ENCODE assay signal across 8 cellular contexts in the genomic region with DNA sequence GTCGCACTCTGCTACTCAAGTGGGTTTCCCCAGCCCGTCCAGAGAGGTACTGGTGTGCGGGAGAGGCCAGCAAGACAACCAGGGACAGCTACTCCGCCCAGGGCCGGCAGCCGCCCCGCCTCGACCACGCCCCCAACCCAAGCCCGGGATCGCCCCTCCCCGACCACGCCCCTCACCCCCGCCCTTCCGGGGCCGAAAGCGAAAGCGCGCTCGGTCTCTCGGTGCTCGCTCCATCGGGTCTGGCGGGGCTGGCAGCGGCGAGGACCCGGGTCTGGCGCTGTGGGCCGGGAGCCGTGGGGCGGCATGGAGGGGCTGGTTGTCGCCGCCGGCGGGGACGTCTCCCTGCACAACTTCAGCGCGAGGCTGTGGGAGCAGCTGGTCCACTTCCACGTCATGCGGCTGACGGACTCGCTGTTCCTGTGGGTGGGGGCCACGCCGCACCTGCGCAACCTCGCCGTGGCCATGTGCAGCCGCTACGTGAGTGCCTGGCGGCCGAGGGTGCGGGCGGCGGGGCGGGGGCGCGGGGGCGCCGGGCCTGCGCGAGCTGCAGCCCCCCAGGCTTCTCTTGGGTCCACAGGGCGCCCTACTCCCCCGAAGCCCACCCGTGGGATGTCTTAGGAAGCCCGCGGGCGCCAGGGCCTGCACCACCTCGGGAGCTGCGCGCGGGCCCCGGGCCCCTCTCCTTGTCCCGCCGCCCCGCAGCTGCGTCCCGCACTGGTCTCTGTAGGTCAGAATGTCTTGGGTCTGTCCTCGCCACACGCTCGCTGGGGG. TPM values are rescaled to one million over a fixed set of nuclear protein-coding genes. Genes with fewer than 3 reads are reported as not detected.
DNase-seq lines count a peak whose midpoint lies in the region; ATAC-seq, FAIRE-seq and TF ChIP-seq lines count a peak whose summit lies in the region.

A gene with protein sequence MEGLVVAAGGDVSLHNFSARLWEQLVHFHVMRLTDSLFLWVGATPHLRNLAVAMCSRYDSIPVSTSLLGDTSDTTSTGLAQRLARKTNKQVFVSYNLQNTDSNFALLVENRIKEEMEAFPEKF (plus strand): TSS at position 228 of the 771 bp plus-strand sequence. CDS start 76 bp downstream, at position 304.

- H3K4me2 ChIP-seq in astrocyte (ENCODE audit: low read length): peak within 1 kb of the TSS; percentile 97

- H3K4me3 Mint-ChIP-seq in astrocyte (ENCODE audit: unreplicated experiment): peak within 1 kb of the TSS; percentile 99

- no peak for FAIRE-seq in astrocyte (lab: Jason Lieb, UNC)

- peak within 1 kb of the TSS; percentile 89 for H3K27ac Mint-ChIP-seq in astrocyte (ENCODE audit: unreplicated experiment)

- no peaks in the 10 kb centered on the region for H3K9me3 ChIP-seq in astrocyte (ENCODE audit: insufficient read depth, low read depth, low read length)
- H3K9me3 ChIP-seq in vagina: no peaks in the 10 kb centered on the region

- peaks cover 15% of the 10 kb centered on the region for H3K4me1 Mint-ChIP-seq in astrocyte (ENCODE audit: low read depth, unreplicated experiment)

- TF ChIP-seq POLR2A in vagina (IDR thresholded peaks at IDR 0.05): peak in 1 of 2 donors; percentile 26

- H3K27me3 ChIP-seq in astrocyte (ENCODE audit: insufficient read depth, low read length) (no peaks in the 10 kb centered on the region), vagina (no peaks in the 10 kb centered on the region)

- H3K4me1 ChIP-seq in astrocyte (ENCODE audit: insufficient read depth, low read length) (peaks cover 11% of the 10 kb centered on the region), vagina (peaks cover 44% of the 10 kb centered on the region)

- peaks cover 2% of the 10 kb centered on the region for H3K36me3 ChIP-seq in astrocyte (ENCODE audit: insufficient read depth, low read length)
- H3K36me3 ChIP-seq in vagina: peaks cover 0 to 8% of the 10 kb centered on the region in 2 donors

- H3K27ac ChIP-seq in astrocyte (ENCODE audit: low read depth, low read length) (peak within 1 kb of the TSS; percentile 40), vagina (peak within 1 kb of the TSS; percentile 77)

- H2AFZ ChIP-seq in astrocyte (ENCODE audit: low read depth, low read length): peak within 1 kb of the TSS; percentile 99

- H3K36me3 Mint-ChIP-seq in astrocyte (ENCODE audit: low read depth, unreplicated experiment): peaks cover 4% of the 10 kb centered on the region

- peak within 1 kb of the TSS; percentile 83 for H3K9ac ChIP-seq in astrocyte (ENCODE audit: low read length)

- intact Hi-C loops in vagina (cut with DNase I): loop anchor here (5.0 kb wide), 2 partner anchors 137 to 317 kb away; no protein-coding TSS in a partner anchor

- TF ChIP-seq CTCF in astrocyte (IDR thresholded peaks at IDR 0.05; ENCODE audit: insufficient read depth, low read depth, low read length) (no peak), vagina (IDR thresholded peaks at IDR 0.05) (peak in 1 of 3 experiments; percentile 19)

- peak; percentile 71 for ATAC-seq in GM18511 (IDR thresholded peaks at IDR 0.05; ENCODE audit: unreplicated experiment)
- ATAC-seq in HG02973 (IDR thresholded peaks at IDR 0.05; ENCODE audit: unreplicated experiment): peak; percentile 60

- no peaks in the 10 kb centered on the region for H3K9me3 Mint-ChIP-seq in astrocyte (ENCODE audit: unreplicated experiment)

- H3K79me2 ChIP-seq in astrocyte (ENCODE audit: insufficient read depth, low read length): peaks cover 50% of the 10 kb centered on the region

- peaks cover 38% of the 10 kb centered on the region for H4K20me1 ChIP-seq in astrocyte (ENCODE audit: insufficient read depth, low read length)

- peak within 1 kb of the TSS; percentile 79 for H3K4me3 ChIP-seq in astrocyte (ENCODE audit: insufficient read depth, low read depth, low read length)
- H3K4me3 ChIP-seq in vagina: peak within 1 kb of the TSS; percentile 67 to 81

- H3K27me3 Mint-ChIP-seq in astrocyte (ENCODE audit: low read depth, unreplicated experiment): peaks cover 7% of the 10 kb centered on the region

- DNase-seq in NCI-H2029 treated with DMSO at 0.1 percent for 48 hours (lab: John Stamatoyannopoulos, UW): peak; percentile 79
- peak; percentile 94 for DNase-seq in T-helper 9 cell
- DNase-seq in astrocyte (ENCODE audit: low read depth): peak; percentile 73
- DNase-seq in hepatic stellate cell (ENCODE audit: low spot score): peak; percentile 97
- DNase-seq in renal cortical epithelial cell (ENCODE audit: low read depth): peak; percentile 49
- no peak for DNase-seq in vagina (ENCODE audit: extremely low spot score in 2 of 2)

RNA-seq across cellular contexts. Expression of the gene that starts here (rescaled TPM):
- 22.2 and 23.4 TPM in 2 replicates for total RNA-seq in astrocyte
- 13.1 and 24.8 TPM in 2 replicates for total RNA-seq in renal cortical epithelial cell
- 25.0 TPM for total RNA-seq in vagina

Comparison
In these comparisons a context has a peak if more than half of its experiments do, and no peak if none do; other contexts are left out.
1. DNase-seq: peak in NCI-H2029 treated with DMSO at 0.1 percent for 48 hours (single experiment), T-helper 9 cell (single experiment), astrocyte (single experiment), hepatic stellate cell (single experiment) and renal cortical epithelial cell (single experiment); none in vagina (0 of 2).